8 cellular contexts compared by ENCODE assay signal in the genomic region with DNA sequence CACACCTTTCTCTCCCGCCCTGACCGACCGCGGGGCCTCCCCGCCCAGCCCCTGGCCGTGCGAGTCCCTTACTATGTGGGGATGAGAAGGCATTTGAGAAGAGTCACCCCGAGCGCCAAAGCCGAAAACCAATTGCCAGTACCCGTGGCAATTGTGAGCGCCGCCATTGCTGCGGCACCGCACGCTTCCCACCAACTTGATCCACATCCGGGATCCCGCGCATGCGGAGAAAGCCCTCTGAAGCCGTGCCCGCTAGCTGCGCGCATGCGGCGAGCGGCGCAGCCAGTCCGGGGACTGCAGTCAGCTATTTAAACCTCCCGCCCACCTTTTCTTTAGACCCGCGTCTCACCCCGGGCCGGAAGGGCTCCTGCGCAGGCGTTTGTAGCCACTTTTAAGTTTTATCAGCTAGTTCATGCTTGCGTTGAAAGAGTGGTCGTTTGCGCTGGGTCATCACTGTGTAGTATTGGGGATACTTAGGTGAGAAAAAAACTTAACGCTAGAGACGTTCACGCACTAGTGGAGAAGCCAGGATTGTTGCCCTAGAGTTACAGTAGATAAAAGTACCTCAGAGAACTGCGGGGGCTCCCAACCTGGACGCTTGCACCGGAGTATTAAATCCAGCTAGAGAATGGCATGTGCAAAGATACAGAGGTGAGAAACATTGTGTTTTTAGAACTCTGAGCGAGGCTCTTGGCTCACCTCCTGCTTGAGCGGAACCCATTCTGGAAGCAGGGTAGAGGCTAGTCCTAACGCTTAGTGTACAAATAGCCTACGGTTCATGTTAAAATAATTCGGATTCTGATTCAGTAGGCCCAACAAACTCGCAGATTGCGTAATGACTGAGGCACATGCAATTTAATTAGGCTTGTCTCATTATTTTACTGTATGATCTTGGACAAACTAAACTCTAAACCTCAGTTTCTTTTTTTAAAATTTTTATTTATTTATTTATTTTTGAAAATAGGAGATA. TPM values are rescaled to one million over a fixed set of nuclear protein-coding genes. Genes with fewer than 3 reads are reported as not detected.
DNase-seq lines count a peak whose midpoint lies in the region; ATAC-seq, FAIRE-seq and TF ChIP-seq lines count a peak whose summit lies in the region.

Gene ALG8, minus strand, starts transcription at position 205 of the 970 bp plus-strand sequence. Its CDS starts 38 bp downstream, at position 167.

- H3K36me3 Mint-ChIP-seq in naive B cell, result peaks cover 3% of the 10 kb centered on the region in 2 donors
- H3K36me3 Mint-ChIP-seq in stimulated activated memory B cell treated with anti-CD40 and anti-IgM and Interleukin-4, amounts not matched to agents 10 μg/mL and 1 μg/mL and 100 μg/mL, for 72 hours, result peaks cover 23% of the 10 kb centered on the region

- H3K36me3 ChIP-seq in KOPT-K1 (ENCODE audit: insufficient read depth, low read length), result peaks cover 33% of the 10 kb centered on the region
- H3K36me3 ChIP-seq in esophagus squamous epithelium, result peaks cover 0 to 23% (median 0%) of the 10 kb centered on the region in 3 donors

- no peaks in the 10 kb centered on the region for H3K27me3 Mint-ChIP-seq in naive B cell
- H3K27me3 Mint-ChIP-seq in stimulated activated memory B cell treated with anti-CD40 and anti-IgM and Interleukin-4, amounts not matched to agents 10 μg/mL and 1 μg/mL and 100 μg/mL, for 72 hours, result no peaks in the 10 kb centered on the region

- H3K4me1 Mint-ChIP-seq in naive B cell, result peaks cover 30 to 55% (median 47%) of the 10 kb centered on the region in 3 donors
- H3K4me1 Mint-ChIP-seq in stimulated activated memory B cell treated with anti-CD40 and anti-IgM and Interleukin-4, amounts not matched to agents 10 μg/mL and 1 μg/mL and 100 μg/mL, for 72 hours, result peaks cover 45% of the 10 kb centered on the region

- H3K9me3 ChIP-seq in KOPT-K1 (ENCODE audit: insufficient read depth, low read length, poor library complexity, severe bottlenecking), result no peaks in the 10 kb centered on the region
- H3K9me3 ChIP-seq in esophagus squamous epithelium, result no peaks in the 10 kb centered on the region

- H3K4me3 Mint-ChIP-seq in naive B cell, result peak within 1 kb of the TSS; percentile 82 to 98 (median 96)
- H3K4me3 Mint-ChIP-seq in stimulated activated memory B cell treated with anti-CD40 and anti-IgM and Interleukin-4, amounts not matched to agents 10 μg/mL and 1 μg/mL and 100 μg/mL, for 72 hours, result peak within 1 kb of the TSS; percentile 88

- peak; percentile 47 for FAIRE-seq in RCC 7860 (lab: Jason Lieb, UNC)

- ATAC-seq in GM21786 (IDR thresholded peaks at IDR 0.05; ENCODE audit: unreplicated experiment) (peak; percentile 92), naive B cell (ENCODE audit: low read depth in 2 of 2) (peak; percentile 92 to 93)
- ATAC-seq in stimulated activated memory B cell treated with anti-CD40 and anti-IgM and Interleukin-4, amounts not matched to agents 10 μg/mL and 1 μg/mL and 100 μg/mL, for 72 hours, result peak; percentile 96

- H3K9me3 Mint-ChIP-seq in naive B cell, result peaks cover 0 to 3% (median 0%) of the 10 kb centered on the region in 7 donors
- H3K9me3 Mint-ChIP-seq in stimulated activated memory B cell treated with anti-CD40 and anti-IgM and Interleukin-4, amounts not matched to agents 10 μg/mL and 1 μg/mL and 100 μg/mL, for 72 hours, result peaks cover 5% of the 10 kb centered on the region

- H3K4me1 ChIP-seq in esophagus squamous epithelium, result peaks cover 6 to 27% (median 15%) of the 10 kb centered on the region in 3 donors

- DNase-seq in DMS79 (lab: John Stamatoyannopoulos, UW), result peak; percentile 96
- peak; percentile 83 for DNase-seq in RCC 7860 (ENCODE audit: low spot score)
- DNase-seq in activated T-helper 1 cell treated with Interleukin-2 at 50 U/mL for 16 hours (ENCODE audit: low read depth), result peak; percentile 96
- DNase-seq in esophagus squamous epithelium (lab: John Stamatoyannopoulos, UW), result peak; percentile 66
- peak; percentile 94 for DNase-seq in naive B cell

- TF ChIP-seq CTCF in esophagus squamous epithelium (IDR thresholded peaks at IDR 0.05), result peak in 1 of 6 experiments; percentile 32

- H3K4me3 ChIP-seq in esophagus squamous epithelium, result peak within 1 kb of the TSS; percentile 61 to 90 (median 72)

- no peaks in the 10 kb centered on the region for H3K27me3 ChIP-seq in esophagus squamous epithelium

- H3K27ac ChIP-seq in KOPT-K1 (ENCODE audit: low read depth, low read length, poor library complexity, severe bottlenecking) (peak within 1 kb of the TSS; percentile 84), esophagus squamous epithelium (peak within 1 kb of the TSS; percentile 79 to 86 (median 84))

- H3K27ac Mint-ChIP-seq in naive B cell, result peak within 1 kb of the TSS; percentile 90 to 96 (median 96)
- peak within 1 kb of the TSS; percentile 90 for H3K27ac Mint-ChIP-seq in stimulated activated memory B cell treated with anti-CD40 and anti-IgM and Interleukin-4, amounts not matched to agents 10 μg/mL and 1 μg/mL and 100 μg/mL, for 72 hours

- WGBS in esophagus squamous epithelium, 2 donors, result 1 to 4% methylated on average over 24 to 44 of the region's 52 CpGs

- intact Hi-C loops in esophagus squamous epithelium (cut with DNase I), result no loop called here

- TF ChIP-seq POLR2A in esophagus squamous epithelium (IDR thresholded peaks at IDR 0.05), result peak in 3 of 4 donors; percentile 36 to 53 (median 40)

RNA-seq across cellular contexts. Expression of gene ALG8, which starts in this region (rescaled TPM):
- total RNA-seq in esophagus squamous epithelium, result 10 to 100 TPM; 13.9 to 30.5 (median 27.3) TPM
- polyA plus RNA-seq in naive B cell (ENCODE audit: low read depth in 6 of 6), result 10 to 100 TPM; 46.7 to 90.6 (median 59.9) TPM

Comparison
In these comparisons a context has a peak if more than half of its experiments do, and no peak if none do; other contexts are left out.
1. Peak in every context shown above with its lines: DNase-seq, ATAC-seq, H3K4me3 ChIP-seq and H3K27ac ChIP-seq.